Comparison of ENCODE assay signal across 1 cellular context in genomic region chr1:1402081-1402900, GRCh38.
TF ChIP-seq lines count a peak whose summit lies in the region.

No MANE protein-coding gene starts in this region.

TF ChIP-seq in GM23338, 12 proteins besides CTCF, POLR2A, EP300 and RAD21:
- TF ChIP-seq ZNF331 (CRISPR knock-in tag; IDR thresholded peaks at IDR 0.05; ENCODE audit: low read depth) (no peak), JUNB (IDR thresholded peaks at IDR 0.05; ENCODE audit: unreplicated experiment) (no peak), CREB1 (CRISPR knock-in tag; IDR thresholded peaks at IDR 0.05; ENCODE audit: low read depth) (no peak), STAT1 (IDR thresholded peaks at IDR 0.05; ENCODE audit: unreplicated experiment) (no peak), ETS1 (IDR thresholded peaks at IDR 0.05) (no peak), POLR2AphosphoS5 (IDR thresholded peaks at IDR 0.05; ENCODE audit: low read depth) (no peak; the same call in 1 of the 2 replicates), EZH2phosphoT487 (IDR thresholded peaks at IDR 0.05; ENCODE audit: unreplicated experiment) (no peak), NANOG (IDR thresholded peaks at IDR 0.05; ENCODE audit: borderline replicate concordance) (no peak), ZNF114 (CRISPR knock-in tag; IDR thresholded peaks at IDR 0.05) (no peak), EZH2 (IDR thresholded peaks at IDR 0.05; ENCODE audit: low read depth, unreplicated experiment) (no peak)
- TF ChIP-seq, protein P1, sequence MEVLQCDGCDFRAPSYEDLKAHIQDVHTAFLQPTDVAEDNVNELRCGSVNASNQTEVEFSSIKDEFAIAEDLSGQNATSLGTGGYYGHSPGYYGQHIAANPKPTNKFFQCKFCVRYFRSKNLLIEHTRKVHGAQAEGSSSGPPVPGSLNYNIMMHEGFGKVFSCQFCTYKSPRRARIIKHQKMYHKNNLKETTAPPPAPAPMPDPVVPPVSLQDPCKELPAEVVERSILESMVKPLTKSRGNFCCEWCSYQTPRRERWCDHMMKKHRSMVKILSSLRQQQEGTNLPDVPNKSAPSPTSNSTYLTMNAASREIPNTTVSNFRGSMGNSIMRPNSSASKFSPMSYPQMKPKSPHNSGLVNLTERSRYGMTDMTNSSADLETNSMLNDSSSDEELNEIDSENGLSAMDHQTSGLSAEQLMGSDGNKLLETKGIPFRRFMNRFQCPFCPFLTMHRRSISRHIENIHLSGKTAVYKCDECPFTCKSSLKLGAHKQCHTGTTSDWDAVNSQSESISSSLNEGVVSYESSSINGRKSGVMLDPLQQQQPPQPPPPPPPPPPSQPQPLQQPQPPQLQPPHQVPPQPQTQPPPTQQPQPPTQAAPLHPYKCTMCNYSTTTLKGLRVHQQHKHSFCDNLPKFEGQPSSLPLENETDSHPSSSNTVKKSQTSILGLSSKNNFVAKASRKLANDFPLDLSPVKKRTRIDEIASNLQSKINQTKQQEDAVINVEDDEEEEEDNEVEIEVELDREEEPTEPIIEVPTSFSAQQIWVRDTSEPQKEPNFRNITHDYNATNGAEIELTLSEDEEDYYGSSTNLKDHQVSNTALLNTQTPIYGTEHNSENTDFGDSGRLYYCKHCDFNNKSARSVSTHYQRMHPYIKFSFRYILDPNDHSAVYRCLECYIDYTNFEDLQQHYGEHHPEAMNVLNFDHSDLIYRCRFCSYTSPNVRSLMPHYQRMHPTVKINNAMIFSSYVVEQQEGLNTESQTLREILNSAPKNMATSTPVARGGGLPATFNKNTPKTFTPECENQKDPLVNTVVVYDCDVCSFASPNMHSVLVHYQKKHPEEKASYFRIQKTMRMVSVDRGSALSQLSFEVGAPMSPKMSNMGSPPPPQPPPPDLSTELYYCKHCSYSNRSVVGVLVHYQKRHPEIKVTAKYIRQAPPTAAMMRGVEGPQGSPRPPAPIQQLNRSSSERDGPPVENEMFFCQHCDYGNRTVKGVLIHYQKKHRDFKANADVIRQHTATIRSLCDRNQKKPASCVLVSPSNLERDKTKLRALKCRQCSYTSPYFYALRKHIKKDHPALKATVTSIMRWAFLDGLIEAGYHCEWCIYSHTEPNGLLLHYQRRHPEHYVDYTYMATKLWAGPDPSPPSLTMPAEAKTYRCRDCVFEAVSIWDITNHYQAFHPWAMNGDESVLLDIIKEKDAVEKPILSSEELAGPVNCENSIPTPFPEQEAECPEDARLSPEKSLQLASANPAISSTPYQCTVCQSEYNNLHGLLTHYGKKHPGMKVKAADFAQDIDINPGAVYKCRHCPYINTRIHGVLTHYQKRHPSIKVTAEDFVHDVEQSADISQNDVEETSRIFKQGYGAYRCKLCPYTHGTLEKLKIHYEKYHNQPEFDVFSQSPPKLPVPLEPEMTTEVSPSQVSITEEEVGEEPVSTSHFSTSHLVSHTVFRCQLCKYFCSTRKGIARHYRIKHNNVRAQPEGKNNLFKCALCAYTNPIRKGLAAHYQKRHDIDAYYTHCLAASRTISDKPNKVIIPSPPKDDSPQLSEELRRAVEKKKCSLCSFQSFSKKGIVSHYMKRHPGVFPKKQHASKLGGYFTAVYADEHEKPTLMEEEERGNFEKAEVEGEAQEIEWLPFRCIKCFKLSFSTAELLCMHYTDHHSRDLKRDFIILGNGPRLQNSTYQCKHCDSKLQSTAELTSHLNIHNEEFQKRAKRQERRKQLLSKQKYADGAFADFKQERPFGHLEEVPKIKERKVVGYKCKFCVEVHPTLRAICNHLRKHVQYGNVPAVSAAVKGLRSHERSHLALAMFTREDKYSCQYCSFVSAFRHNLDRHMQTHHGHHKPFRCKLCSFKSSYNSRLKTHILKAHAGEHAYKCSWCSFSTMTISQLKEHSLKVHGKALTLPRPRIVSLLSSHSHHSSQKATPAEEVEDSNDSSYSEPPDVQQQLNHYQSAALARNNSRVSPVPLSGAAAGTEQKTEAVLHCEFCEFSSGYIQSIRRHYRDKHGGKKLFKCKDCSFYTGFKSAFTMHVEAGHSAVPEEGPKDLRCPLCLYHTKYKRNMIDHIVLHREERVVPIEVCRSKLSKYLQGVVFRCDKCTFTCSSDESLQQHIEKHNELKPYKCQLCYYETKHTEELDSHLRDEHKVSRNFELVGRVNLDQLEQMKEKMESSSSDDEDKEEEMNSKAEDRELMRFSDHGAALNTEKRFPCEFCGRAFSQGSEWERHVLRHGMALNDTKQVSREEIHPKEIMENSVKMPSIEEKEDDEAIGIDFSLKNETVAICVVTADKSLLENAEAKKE (CRISPR knock-in tag; IDR thresholded peaks at IDR 0.05) = no peak
- TF ChIP-seq, protein P2, sequence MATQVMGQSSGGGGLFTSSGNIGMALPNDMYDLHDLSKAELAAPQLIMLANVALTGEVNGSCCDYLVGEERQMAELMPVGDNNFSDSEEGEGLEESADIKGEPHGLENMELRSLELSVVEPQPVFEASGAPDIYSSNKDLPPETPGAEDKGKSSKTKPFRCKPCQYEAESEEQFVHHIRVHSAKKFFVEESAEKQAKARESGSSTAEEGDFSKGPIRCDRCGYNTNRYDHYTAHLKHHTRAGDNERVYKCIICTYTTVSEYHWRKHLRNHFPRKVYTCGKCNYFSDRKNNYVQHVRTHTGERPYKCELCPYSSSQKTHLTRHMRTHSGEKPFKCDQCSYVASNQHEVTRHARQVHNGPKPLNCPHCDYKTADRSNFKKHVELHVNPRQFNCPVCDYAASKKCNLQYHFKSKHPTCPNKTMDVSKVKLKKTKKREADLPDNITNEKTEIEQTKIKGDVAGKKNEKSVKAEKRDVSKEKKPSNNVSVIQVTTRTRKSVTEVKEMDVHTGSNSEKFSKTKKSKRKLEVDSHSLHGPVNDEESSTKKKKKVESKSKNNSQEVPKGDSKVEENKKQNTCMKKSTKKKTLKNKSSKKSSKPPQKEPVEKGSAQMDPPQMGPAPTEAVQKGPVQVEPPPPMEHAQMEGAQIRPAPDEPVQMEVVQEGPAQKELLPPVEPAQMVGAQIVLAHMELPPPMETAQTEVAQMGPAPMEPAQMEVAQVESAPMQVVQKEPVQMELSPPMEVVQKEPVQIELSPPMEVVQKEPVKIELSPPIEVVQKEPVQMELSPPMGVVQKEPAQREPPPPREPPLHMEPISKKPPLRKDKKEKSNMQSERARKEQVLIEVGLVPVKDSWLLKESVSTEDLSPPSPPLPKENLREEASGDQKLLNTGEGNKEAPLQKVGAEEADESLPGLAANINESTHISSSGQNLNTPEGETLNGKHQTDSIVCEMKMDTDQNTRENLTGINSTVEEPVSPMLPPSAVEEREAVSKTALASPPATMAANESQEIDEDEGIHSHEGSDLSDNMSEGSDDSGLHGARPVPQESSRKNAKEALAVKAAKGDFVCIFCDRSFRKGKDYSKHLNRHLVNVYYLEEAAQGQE (IDR thresholded peaks at IDR 0.05; ENCODE audit: unreplicated experiment) = no peak
